Comparison of ENCODE assay signal across 25 cellular contexts in genomic region chr9:137110911-137111787, GRCh38. TPM values are rescaled to one million over a fixed set of nuclear protein-coding genes. Genes with fewer than 3 reads are reported as not detected.
"Had no signal": no experiment of that assay in that cellular context is flagged by ENCODE, and none has a peak within 500 bp of the region (broad histone marks: within the 10 kb centered on the region; RNA-seq: fewer than 3 reads in every experiment).

No MANE protein-coding gene starts in this region.

- H3K9me3 ChIP-seq: esophagus muscularis mucosa, gastroesophageal sphincter, heart left ventricle, neutrophil, sigmoid colon, testis had no signal

- H3K36me3 Mint-ChIP-seq: type B pancreatic cell had no signal

- H3K9me3 Mint-ChIP-seq: stimulated activated memory B cell treated with anti-CD40 and anti-IgM and Interleukin-4, amounts not matched to agents 10 μg/mL and 1 μg/mL and 100 μg/mL, for 72 hours; T-helper 1 cell treated with Interleukin-12 subunit alpha and Interleukin-12 subunit beta and Interleukin-4 antibody, amounts not matched to agents 30 μg/mL and 1 μg/mL, for 36 hours; type B pancreatic cell had no signal

- H3K4me3 Mint-ChIP-seq: stimulated activated memory B cell treated with anti-CD40 and anti-IgM and Interleukin-4, amounts not matched to agents 10 μg/mL and 1 μg/mL and 100 μg/mL, for 72 hours; T-helper 1 cell treated with Interleukin-12 subunit alpha and Interleukin-12 subunit beta and Interleukin-4 antibody, amounts not matched to agents 30 μg/mL and 1 μg/mL, for 36 hours; type B pancreatic cell had no signal

- H3K27ac ChIP-seq: cardiac muscle cell, esophagus muscularis mucosa, gastroesophageal sphincter, heart left ventricle, neutrophil, parathyroid adenoma, sigmoid colon, testis, WERI-Rb-1 had no signal

- H3K4me3 ChIP-seq: cardiac muscle cell, esophagus muscularis mucosa, gastroesophageal sphincter, heart left ventricle, lung, sigmoid colon, testis had no signal

- H2AFZ ChIP-seq: parathyroid adenoma had no signal

- DNase-seq: activated CD4-positive, alpha-beta T cell treated with anti-CD3 and anti-CD28 coated beads for 1 hour; activated naive CD4-positive, alpha-beta T cell treated with anti-CD3 and anti-CD28 coated beads, Interleukin-2, amount 50 U/mL, for 16 hours; activated T-cell treated with anti-CD3 and anti-CD28 coated beads for 4 hours; amniotic stem cell; dermis blood vessel endothelial cell; effector memory CD4-positive, alpha-beta T cell; kidney; midbrain; stimulated activated CD4-positive, alpha-beta T cell treated with anti-CD3 and anti-CD28 coated beads, Interleukin-4, amount 100 ng/mL, for 24 hours; testis; WERI-Rb-1 had no signal

- H3K27me3 ChIP-seq: esophagus muscularis mucosa, gastroesophageal sphincter, heart left ventricle, sigmoid colon, testis had no signal

- H3K9ac ChIP-seq: parathyroid adenoma had no signal

- H3K27me3 Mint-ChIP-seq: stimulated activated memory B cell treated with anti-CD40 and anti-IgM and Interleukin-4, amounts not matched to agents 10 μg/mL and 1 μg/mL and 100 μg/mL, for 72 hours; type B pancreatic cell had no signal

- ATAC-seq: gastroesophageal sphincter; heart left ventricle; left lobe of liver; stimulated activated memory B cell treated with anti-CD40 and anti-IgM and Interleukin-4, amounts not matched to agents 10 μg/mL and 1 μg/mL and 100 μg/mL, for 72 hours had no signal

- H3K79me2 ChIP-seq: parathyroid adenoma had no signal

- H3K27ac Mint-ChIP-seq: stimulated activated memory B cell treated with anti-CD40 and anti-IgM and Interleukin-4, amounts not matched to agents 10 μg/mL and 1 μg/mL and 100 μg/mL, for 72 hours; T-helper 1 cell treated with Interleukin-12 subunit alpha and Interleukin-12 subunit beta and Interleukin-4 antibody, amounts not matched to agents 30 μg/mL and 1 μg/mL, for 36 hours; type B pancreatic cell had no signal

RNA-seq across cellular contexts. Expression of gene GRIN1, which starts 27.8 kb away (rescaled TPM):
- total RNA-seq: endothelial cell of umbilical vein, heart left ventricle, left lobe of liver, myocyte had no signal
- polyA plus RNA-seq: endothelial cell of umbilical vein had no signal
